In the genomic region with DNA sequence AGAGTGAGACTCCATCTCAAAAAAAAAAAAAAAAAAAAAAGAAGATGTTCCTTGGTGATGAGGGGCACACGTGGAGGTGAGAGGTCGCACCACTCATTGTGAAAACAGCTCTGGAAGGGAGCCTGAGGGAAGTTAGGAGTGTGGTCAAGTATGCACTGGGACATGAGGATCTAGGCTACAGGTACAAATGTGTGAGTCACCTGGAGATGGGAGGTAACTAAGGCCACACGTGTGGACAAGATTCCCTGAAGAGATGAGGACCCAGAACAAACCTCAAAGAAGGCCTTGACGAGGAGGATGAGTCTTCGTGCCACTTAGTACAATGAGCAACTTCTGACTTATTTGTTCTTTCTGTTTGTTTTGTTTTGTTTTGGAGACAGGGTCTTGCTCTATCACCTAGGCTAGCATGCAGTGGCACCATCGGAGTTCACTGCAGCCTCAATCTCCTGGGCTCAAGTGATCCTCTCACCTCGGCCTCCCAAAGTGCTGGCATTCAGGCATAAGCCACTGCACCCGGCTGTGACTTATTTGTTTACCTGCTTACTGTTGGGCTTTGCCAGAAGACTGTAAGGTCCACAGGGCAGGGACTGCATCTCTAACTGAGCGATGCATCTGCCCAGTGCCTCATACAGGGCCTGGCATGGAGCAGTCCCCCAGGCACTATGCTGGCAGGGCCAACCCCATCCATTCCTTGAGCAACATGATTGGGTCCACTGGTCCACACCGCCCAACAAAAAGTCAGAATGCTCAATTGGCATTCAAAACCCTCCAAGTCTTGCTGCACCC, we compare ENCODE assay signal across 1 cellular context.
TF ChIP-seq lines count a peak whose summit lies in the region.

No MANE protein-coding gene starts in this region.

TF ChIP-seq in HCT116, 20 proteins besides CTCF, POLR2A, EP300 and RAD21:
- TF ChIP-seq ZNF274 (IDR thresholded peaks at IDR 0.05; ENCODE audit: low read depth, low read length): no peak
- TF ChIP-seq SP1 (IDR thresholded peaks at IDR 0.05; ENCODE audit: low read depth): no peak
- TF ChIP-seq, protein P1, sequence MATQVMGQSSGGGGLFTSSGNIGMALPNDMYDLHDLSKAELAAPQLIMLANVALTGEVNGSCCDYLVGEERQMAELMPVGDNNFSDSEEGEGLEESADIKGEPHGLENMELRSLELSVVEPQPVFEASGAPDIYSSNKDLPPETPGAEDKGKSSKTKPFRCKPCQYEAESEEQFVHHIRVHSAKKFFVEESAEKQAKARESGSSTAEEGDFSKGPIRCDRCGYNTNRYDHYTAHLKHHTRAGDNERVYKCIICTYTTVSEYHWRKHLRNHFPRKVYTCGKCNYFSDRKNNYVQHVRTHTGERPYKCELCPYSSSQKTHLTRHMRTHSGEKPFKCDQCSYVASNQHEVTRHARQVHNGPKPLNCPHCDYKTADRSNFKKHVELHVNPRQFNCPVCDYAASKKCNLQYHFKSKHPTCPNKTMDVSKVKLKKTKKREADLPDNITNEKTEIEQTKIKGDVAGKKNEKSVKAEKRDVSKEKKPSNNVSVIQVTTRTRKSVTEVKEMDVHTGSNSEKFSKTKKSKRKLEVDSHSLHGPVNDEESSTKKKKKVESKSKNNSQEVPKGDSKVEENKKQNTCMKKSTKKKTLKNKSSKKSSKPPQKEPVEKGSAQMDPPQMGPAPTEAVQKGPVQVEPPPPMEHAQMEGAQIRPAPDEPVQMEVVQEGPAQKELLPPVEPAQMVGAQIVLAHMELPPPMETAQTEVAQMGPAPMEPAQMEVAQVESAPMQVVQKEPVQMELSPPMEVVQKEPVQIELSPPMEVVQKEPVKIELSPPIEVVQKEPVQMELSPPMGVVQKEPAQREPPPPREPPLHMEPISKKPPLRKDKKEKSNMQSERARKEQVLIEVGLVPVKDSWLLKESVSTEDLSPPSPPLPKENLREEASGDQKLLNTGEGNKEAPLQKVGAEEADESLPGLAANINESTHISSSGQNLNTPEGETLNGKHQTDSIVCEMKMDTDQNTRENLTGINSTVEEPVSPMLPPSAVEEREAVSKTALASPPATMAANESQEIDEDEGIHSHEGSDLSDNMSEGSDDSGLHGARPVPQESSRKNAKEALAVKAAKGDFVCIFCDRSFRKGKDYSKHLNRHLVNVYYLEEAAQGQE (IDR thresholded peaks at IDR 0.05; ENCODE audit: low read depth): no peak
- no peak for TF ChIP-seq ELF1 (IDR thresholded peaks at IDR 0.05; ENCODE audit: borderline replicate concordance, low read depth)
TF ChIP-seq in HCT116: peak in this region for 0.
